8 cellular contexts compared by ENCODE assay signal in the genomic region with DNA sequence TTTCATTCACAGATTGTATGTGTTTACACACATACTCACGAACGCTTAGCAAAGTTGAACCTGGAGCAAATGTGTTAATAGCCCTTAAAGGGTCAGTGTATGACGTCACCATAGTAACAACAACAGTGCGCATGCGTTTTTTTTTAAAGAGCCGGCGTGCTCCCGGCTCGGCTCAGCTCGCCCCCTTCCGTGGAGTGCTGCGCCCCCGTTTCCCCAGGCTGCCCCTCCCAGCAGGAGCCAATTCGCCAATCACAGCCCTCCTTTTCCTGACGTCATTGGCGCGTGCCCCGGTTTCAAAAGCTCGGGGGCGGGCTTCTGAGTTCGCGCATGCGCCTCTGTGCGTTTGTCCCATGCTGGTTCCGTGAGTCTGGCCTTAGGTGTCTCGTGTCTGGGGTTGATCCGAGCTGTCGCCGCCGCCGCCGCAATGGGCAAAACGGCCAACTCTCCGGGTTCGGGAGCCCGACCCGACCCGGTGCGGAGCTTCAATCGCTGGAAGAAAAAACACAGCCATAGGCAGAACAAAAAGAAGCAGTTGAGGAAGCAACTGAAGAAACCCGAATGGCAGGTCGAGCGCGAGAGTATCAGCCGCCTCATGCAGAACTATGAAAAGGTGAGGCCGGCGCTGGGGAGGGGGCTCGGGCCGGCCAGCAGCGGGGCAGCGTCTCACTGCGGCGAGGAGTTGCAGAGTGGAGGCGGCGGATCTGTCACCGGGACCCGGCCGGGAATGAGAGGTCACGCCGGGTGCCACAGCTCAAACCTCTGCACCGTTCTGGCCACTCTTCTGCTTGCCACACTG. TPM values are rescaled to one million over a fixed set of nuclear protein-coding genes. Genes with fewer than 3 reads are reported as not detected.
DNase-seq lines count a peak whose midpoint lies in the region; ATAC-seq and TF ChIP-seq lines count a peak whose summit lies in the region.

A gene (plus strand): TSS at position 340 of the 796 bp plus-strand sequence. CDS start 85 bp downstream, at position 425.

- H3K27me3 ChIP-seq in left ventricle myocardium inferior (ENCODE audit: low read depth) = no peaks in the 10 kb centered on the region

- H3K36me3 ChIP-seq in left ventricle myocardium inferior = peaks cover 6% of the 10 kb centered on the region

- intact Hi-C loops in left ventricle myocardium inferior (cut with micrococcal nuclease) = no loop called here

- H3K27me3 Mint-ChIP-seq in T-helper 1 cell treated with Interleukin-12 subunit alpha and Interleukin-12 subunit beta and Interleukin-4 antibody, amounts not matched to agents 30 μg/mL and 1 μg/mL, for 36 hours (ENCODE audit: low read depth) = peaks cover 5% of the 10 kb centered on the region
- no peaks in the 10 kb centered on the region for H3K27me3 Mint-ChIP-seq in progenitor cell of endocrine pancreas

- peaks cover 23% of the 10 kb centered on the region for H3K36me3 Mint-ChIP-seq in T-helper 1 cell treated with Interleukin-12 subunit alpha and Interleukin-12 subunit beta and Interleukin-4 antibody, amounts not matched to agents 30 μg/mL and 1 μg/mL, for 36 hours (ENCODE audit: low read depth)
- peaks cover 6% of the 10 kb centered on the region for H3K36me3 Mint-ChIP-seq in progenitor cell of endocrine pancreas (ENCODE audit: insufficient read depth)

- in situ Hi-C loops in GM13977 (cut with MboI; ENCODE audit: low pct_unique_long_range_greater_than_20kb, low sequenced_read_pairs, unreplicated experiment) = loop anchor here (25.0 kb wide), 1 partner anchor 328 kb away; no protein-coding TSS in a partner anchor

- peak within 1 kb of the TSS; percentile 100 for H3K4me3 Mint-ChIP-seq in T-helper 1 cell treated with Interleukin-12 subunit alpha and Interleukin-12 subunit beta and Interleukin-4 antibody, amounts not matched to agents 30 μg/mL and 1 μg/mL, for 36 hours
- H3K4me3 Mint-ChIP-seq in progenitor cell of endocrine pancreas (ENCODE audit: low read depth) = peak within 1 kb of the TSS; percentile 99

- H3K4me3 ChIP-seq in left ventricle myocardium inferior = peak within 1 kb of the TSS; percentile 95

- peak; percentile 82 for ATAC-seq in HG02884 (IDR thresholded peaks at IDR 0.05; ENCODE audit: unreplicated experiment)

- no peaks in the 10 kb centered on the region for H3K9me3 ChIP-seq in left ventricle myocardium inferior (replicated peaks)

- DNase-seq in GM13977 (ENCODE audit: low spot score) (peak; percentile 94), NCI-H1694 (lab: John Stamatoyannopoulos, UW) (peak; percentile 62), amniotic stem cell (lab: John Stamatoyannopoulos, UW) (peak; percentile 96), left ventricle myocardium inferior (peak; percentile 98), progenitor cell of endocrine pancreas (ENCODE audit: low spot score, unreplicated experiment) (peak; percentile 99), ureter (ENCODE audit: low spot score) (peak; percentile 99)

- H3K4me1 ChIP-seq in left ventricle myocardium inferior = peaks cover 42% of the 10 kb centered on the region

- H3K27ac ChIP-seq in left ventricle myocardium inferior (replicated peaks) = peak within 1 kb of the TSS; percentile 71

- H3K4me1 Mint-ChIP-seq in T-helper 1 cell treated with Interleukin-12 subunit alpha and Interleukin-12 subunit beta and Interleukin-4 antibody, amounts not matched to agents 30 μg/mL and 1 μg/mL, for 36 hours (ENCODE audit: low read depth) = peaks cover 33% of the 10 kb centered on the region
- H3K4me1 Mint-ChIP-seq in progenitor cell of endocrine pancreas (ENCODE audit: low read depth) = peaks cover 13% of the 10 kb centered on the region

- peak within 1 kb of the TSS; percentile 94 for H3K27ac Mint-ChIP-seq in T-helper 1 cell treated with Interleukin-12 subunit alpha and Interleukin-12 subunit beta and Interleukin-4 antibody, amounts not matched to agents 30 μg/mL and 1 μg/mL, for 36 hours
- H3K27ac Mint-ChIP-seq in progenitor cell of endocrine pancreas = peak within 1 kb of the TSS; percentile 99

- TF ChIP-seq CTCF in GM13977 (IDR thresholded peaks at IDR 0.05; ENCODE audit: extremely low read depth, insufficient read depth, missing control alignments) (peak; percentile 9), left ventricle myocardium inferior (IDR thresholded peaks at IDR 0.05; ENCODE audit: borderline replicate concordance) (peak; percentile 24), progenitor cell of endocrine pancreas (IDR thresholded peaks at IDR 0.05; ENCODE audit: unreplicated experiment) (no peak)

- no peaks in the 10 kb centered on the region for H3K9me3 Mint-ChIP-seq in T-helper 1 cell treated with Interleukin-12 subunit alpha and Interleukin-12 subunit beta and Interleukin-4 antibody, amounts not matched to agents 30 μg/mL and 1 μg/mL, for 36 hours
- no peaks in the 10 kb centered on the region for H3K9me3 Mint-ChIP-seq in progenitor cell of endocrine pancreas (ENCODE audit: low read depth)

RNA-seq across cellular contexts. Expression of the gene that starts here (rescaled TPM):
- total RNA-seq in left ventricle myocardium inferior (11.7 TPM), progenitor cell of endocrine pancreas (31.9 and 33.3 TPM in 2 replicates), ureter (50.4 TPM)

Comparison
In these comparisons a context has a peak if more than half of its experiments do, and no peak if none do; other contexts are left out.
1. Peak in every context shown above with its lines: DNase-seq, ATAC-seq, H3K4me3 ChIP-seq and H3K27ac ChIP-seq.